8 cellular contexts compared by ENCODE assay signal in the genomic region with DNA sequence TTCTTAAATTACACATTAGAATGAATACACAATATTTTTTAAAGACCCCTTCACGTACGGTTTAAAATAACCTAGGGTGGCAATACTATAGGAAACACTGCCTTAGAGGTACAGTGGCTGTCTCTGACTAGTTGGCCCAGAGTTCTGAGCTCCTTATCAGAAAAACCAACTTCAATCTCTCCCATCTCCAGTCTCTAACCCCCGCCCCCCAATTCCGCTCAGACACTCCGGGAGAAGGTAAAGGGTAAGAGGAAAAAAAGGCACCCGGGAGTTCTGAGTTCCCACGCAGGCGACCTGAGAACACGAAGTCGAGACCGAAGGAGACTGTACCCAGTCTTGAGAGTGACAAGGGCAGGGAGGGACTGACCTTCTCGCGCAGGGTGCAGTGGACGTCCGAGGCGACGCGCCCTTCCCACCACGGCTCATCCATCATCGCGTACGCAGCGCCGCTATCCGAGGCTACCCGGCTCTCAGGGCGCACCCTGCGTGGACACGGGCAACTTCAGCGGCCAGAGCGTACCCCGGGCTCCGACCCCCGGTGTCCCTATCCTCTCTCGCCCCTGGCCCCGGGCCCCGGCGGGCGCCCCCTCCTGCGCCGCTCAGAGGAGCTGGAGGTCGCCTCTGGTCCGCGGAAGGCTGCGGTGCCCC. TPM values are rescaled to one million over a fixed set of nuclear protein-coding genes. Genes with fewer than 3 reads are reported as not detected.
DNase-seq lines count a peak whose midpoint lies in the region; ATAC-seq and TF ChIP-seq lines count a peak whose summit lies in the region.

No MANE protein-coding gene starts in this region.

- H3K4me1 Mint-ChIP-seq in CD4-positive, alpha-beta memory T cell: peaks cover 5 to 8% (median 5%) of the 10 kb centered on the region in 4 donors

- peaks cover 11 to 32% of the 10 kb centered on the region in 2 donors for H3K4me1 ChIP-seq in mucosa of rectum (ENCODE audit: control insufficient read depth in 2 of 2, insufficient read depth in 2 of 2, low read length in 2 of 2)
- no peaks in the 10 kb centered on the region for H3K4me1 ChIP-seq in CD4-positive, alpha-beta memory T cell (ENCODE audit: insufficient read depth, low read length)

- peaks cover 35 to 57% of the 10 kb centered on the region in 2 donors for H3K27me3 Mint-ChIP-seq in CD4-positive, alpha-beta memory T cell

- DNase-seq in HuH-7 (ENCODE audit: low spot score) (peak; percentile 56), dorsolateral prefrontal cortex (peak in 2 of 10 donors; percentile 42 to 53), COLO829 (ENCODE audit: low spot score) (no peak)
- no peak for DNase-seq in activated CD8-positive, alpha-beta memory T cell treated with anti-CD3 and anti-CD28 coated beads for 24 hours
- DNase-seq in CD4-positive, alpha-beta memory T cell: no peak

- no peak for TF ChIP-seq CTCF in dorsolateral prefrontal cortex (IDR thresholded peaks at IDR 0.05 in 54 of 56, conservative IDR thresholded peaks at IDR 0.05 in 2 of 56; ENCODE audit: low read depth in 1 of 56, partially characterized antibody in 56 of 56)

- H3K4me3 Mint-ChIP-seq in CD4-positive, alpha-beta memory T cell: peak overlapping the region in 4 of 8 donors; percentile 28 to 66 (median 56)

- no peak overlapping the region for H3K27ac Mint-ChIP-seq in CD4-positive, alpha-beta memory T cell

- H3K27ac ChIP-seq in dorsolateral prefrontal cortex (peak overlapping the region in 8 of 59 donors; percentile 9 to 87 (median 32)), mucosa of rectum (ENCODE audit: low read depth in 2 of 2, low read length in 2 of 2) (peak overlapping the region; percentile 57)
- H3K27ac ChIP-seq in CD4-positive, alpha-beta memory T cell (ENCODE audit: low read depth, low read length): no peak overlapping the region

- H3K36me3 ChIP-seq in mucosa of rectum (ENCODE audit: control insufficient read depth in 2 of 2, insufficient read depth in 2 of 2, low read length in 2 of 2): no peaks in the 10 kb centered on the region
- no peaks in the 10 kb centered on the region for H3K36me3 ChIP-seq in CD4-positive, alpha-beta memory T cell (ENCODE audit: insufficient read depth, low read length)

- peak overlapping the region; percentile 35 to 78 (median 66) for H3K4me3 ChIP-seq in dorsolateral prefrontal cortex
- H3K4me3 ChIP-seq in mucosa of rectum (ENCODE audit: low read length in 2 of 2): peak overlapping the region; percentile 62 to 71
- H3K4me3 ChIP-seq in CD4-positive, alpha-beta memory T cell (ENCODE audit: low read length in 2 of 2): no peak overlapping the region

- CTCF ChIA-PET in CD4-positive, alpha-beta memory T cell (lab: Charles Lee; ENCODE audit: partially characterized antibody): no interaction called here

- no peaks in the 10 kb centered on the region for H3K36me3 Mint-ChIP-seq in CD4-positive, alpha-beta memory T cell

- intact Hi-C loops in dorsolateral prefrontal cortex (cut with DNase I): no loop called here
- intact Hi-C loops in CD4-positive, alpha-beta memory T cell (cut with micrococcal nuclease): no loop called here

- peak overlapping the region; percentile 17 to 72 for H3K9ac ChIP-seq in mucosa of rectum (ENCODE audit: low read depth in 1 of 2, low read length in 2 of 2)

- ATAC-seq in GM19043 (IDR thresholded peaks at IDR 0.05; ENCODE audit: low read depth, unreplicated experiment) (peak; percentile 7), HG03097 (IDR thresholded peaks at IDR 0.05; ENCODE audit: low FRiP score, unreplicated experiment) (no peak)

- H3K9me3 Mint-ChIP-seq in CD4-positive, alpha-beta memory T cell: peaks cover 0 to 2% (median 0%) of the 10 kb centered on the region in 8 donors

- H3K9me3 ChIP-seq in mucosa of rectum (ENCODE audit: control insufficient read depth in 2 of 2, low read length in 2 of 2): no peaks in the 10 kb centered on the region
- no peaks in the 10 kb centered on the region for H3K9me3 ChIP-seq in CD4-positive, alpha-beta memory T cell (ENCODE audit: control insufficient read depth in 1 of 2, low read length in 2 of 2)

- H3K27me3 ChIP-seq in dorsolateral prefrontal cortex: peaks cover 0 to 28% (median 6%) of the 10 kb centered on the region in 45 donors
- no peaks in the 10 kb centered on the region for H3K27me3 ChIP-seq in mucosa of rectum (ENCODE audit: control insufficient read depth in 2 of 2, insufficient read depth in 2 of 2, low read length in 2 of 2)
- H3K27me3 ChIP-seq in CD4-positive, alpha-beta memory T cell (ENCODE audit: insufficient read depth, low read length): peaks cover 16% of the 10 kb centered on the region

- POLR2A ChIA-PET in CD4-positive, alpha-beta memory T cell (lab: Charles Lee; ENCODE audit: partially characterized antibody): no interaction called here

RNA-seq across cellular contexts. Expression of a gene that starts 0.7 kb away (rescaled TPM):
- 1 to 10 TPM in 119 of 120 experiments, under 1 TPM in 1; 0.98 to 9.5 (median 2.9) TPM for total RNA-seq in dorsolateral prefrontal cortex
- not detected for total RNA-seq in CD4-positive, alpha-beta memory T cell
- polyA plus RNA-seq in CD4-positive, alpha-beta memory T cell: not detected

RNA-seq across cellular contexts. Expression of a gene that starts 58.8 kb away (rescaled TPM):
- 1 to 10 TPM in 114 of 120 experiments, under 1 TPM in 6; 0.49 to 4.5 (median 1.9) TPM for total RNA-seq in dorsolateral prefrontal cortex
- not detected for total RNA-seq in CD4-positive, alpha-beta memory T cell
- polyA plus RNA-seq in CD4-positive, alpha-beta memory T cell: not detected

Comparison
In these comparisons a context has a peak if more than half of its experiments do, and no peak if none do; other contexts are left out.
1. H3K4me3 ChIP-seq: peak in dorsolateral prefrontal cortex (59 of 59) and mucosa of rectum (2 of 2); none in CD4-positive, alpha-beta memory T cell (0 of 2).